ENCODE assay signal across 24 cellular contexts in genomic region chr3:128578346-128578745, GRCh38.
"Had no signal": no experiment of that assay in that cellular context is flagged by ENCODE, and none has a peak within 500 bp of the region (broad histone marks: within the 10 kb centered on the region; RNA-seq: fewer than 3 reads in every experiment).

No MANE protein-coding gene starts in this region.

- ATAC-seq: activated CD8-positive, alpha-beta T cell treated with anti-CD3 and anti-CD28 coated beads for 36 hours; activated T-cell treated with anti-CD3 and anti-CD28 coated beads, Interleukin-2, amount 50 U/mL, for 72 hours; PC-3; T-helper 17 cell had no signal

- DNase-seq: activated CD4-positive, alpha-beta T cell treated with anti-CD3 and anti-CD28 coated beads, Interleukin-2, amount 10 ng/mL, durations not matched to agents 7 days and 5 days; activated CD4-positive, CD25-positive, alpha-beta regulatory T cell; activated CD8-positive, alpha-beta memory T cell treated with anti-CD3 and anti-CD28 coated beads, Interleukin-2, amount 50 U/mL, for 4 hours; activated CD8-positive, alpha-beta T cell treated with anti-CD3 and anti-CD28 coated beads for 36 hours; activated gamma-delta T cell treated with Interleukin-2 at 50 U/mL for 16 hours; activated naive CD4-positive, alpha-beta T cell treated with anti-CD3 and anti-CD28 coated beads, Interleukin-2, amount 50 U/mL, for 16 hours; activated naive CD8-positive, alpha-beta T cell treated with anti-CD3 and anti-CD28 coated beads, Interleukin-2, amount 10 ng/mL, durations not matched to agents 7 days and 5 days; activated T-cell treated with anti-CD3 and anti-CD28 coated beads, Interleukin-2, amount 50 U/mL, for 72 hours; adrenal gland; anterior cingulate cortex; Kasumi-1; KBM-7; NCI-H146; NCI-H187 treated with DMSO at 0.1 percent for 48 hours; NCI-H2081 treated with DMSO at 0.1 percent for 48 hours; NCI-H446; NCI-H524; PC-3; SHP77 treated with DMSO at 0.1 percent for 48 hours; T-helper 17 cell; T-helper 9 cell had no signal

- H3K36me3 Mint-ChIP-seq: activated naive CD8-positive, alpha-beta T cell treated with anti-CD3 and anti-CD28 coated beads, Interleukin-2, amount 10 ng/mL, durations not matched to agents 7 days and 5 days had no signal

- H3K27me3 ChIP-seq: breast epithelium had no signal

- H3K4me1 ChIP-seq: adrenal gland, breast epithelium had no signal

- FAIRE-seq: RCC 7860 had no signal

- H3K27ac ChIP-seq: adrenal gland, breast epithelium had no signal

- H3K4me3 ChIP-seq: adrenal gland, breast epithelium had no signal

- H3K27ac Mint-ChIP-seq: activated CD4-positive, alpha-beta T cell treated with anti-CD3 and anti-CD28 coated beads, Interleukin-2, amount 10 ng/mL, durations not matched to agents 7 days and 5 days; activated CD8-positive, alpha-beta T cell treated with anti-CD3 and anti-CD28 coated beads for 36 hours; activated naive CD8-positive, alpha-beta T cell treated with anti-CD3 and anti-CD28 coated beads, Interleukin-2, amount 10 ng/mL, durations not matched to agents 7 days and 5 days; activated T-cell treated with anti-CD3 and anti-CD28 coated beads, Interleukin-2, amount 50 U/mL, for 72 hours; activated T-helper 2 cell treated with anti-CD3 and anti-CD28 coated beads, Interferon-gamma antibody, Interleukin-2, Interleukin-4, amounts not matched to agents 10 μg/mL and 5 μg/mL and 100 μg/mL, durations not matched to agents 14 hours and 24 hours and 36 hours; T-helper 17 cell had no signal

- H3K9me3 ChIP-seq: adrenal gland had no signal

- H3K4me3 Mint-ChIP-seq: activated CD4-positive, alpha-beta T cell treated with anti-CD3 and anti-CD28 coated beads, Interleukin-2, amount 10 ng/mL, durations not matched to agents 7 days and 5 days; activated CD8-positive, alpha-beta T cell treated with anti-CD3 and anti-CD28 coated beads for 36 hours; activated naive CD8-positive, alpha-beta T cell treated with anti-CD3 and anti-CD28 coated beads, Interleukin-2, amount 10 ng/mL, durations not matched to agents 7 days and 5 days; activated T-cell treated with anti-CD3 and anti-CD28 coated beads, Interleukin-2, amount 50 U/mL, for 72 hours; T-helper 17 cell had no signal

- H3K9me3 Mint-ChIP-seq: activated CD4-positive, alpha-beta T cell treated with anti-CD3 and anti-CD28 coated beads, Interleukin-2, amount 10 ng/mL, durations not matched to agents 7 days and 5 days; activated naive CD8-positive, alpha-beta T cell treated with anti-CD3 and anti-CD28 coated beads, Interleukin-2, amount 10 ng/mL, durations not matched to agents 7 days and 5 days; activated T-helper 2 cell treated with anti-CD3 and anti-CD28 coated beads, Interferon-gamma antibody, Interleukin-2, Interleukin-4, amounts not matched to agents 10 μg/mL and 5 μg/mL and 100 μg/mL, durations not matched to agents 14 hours and 24 hours and 36 hours had no signal

- H3K36me3 ChIP-seq: adrenal gland, breast epithelium had no signal
